7 cellular contexts compared by ENCODE assay signal in the genomic region with DNA sequence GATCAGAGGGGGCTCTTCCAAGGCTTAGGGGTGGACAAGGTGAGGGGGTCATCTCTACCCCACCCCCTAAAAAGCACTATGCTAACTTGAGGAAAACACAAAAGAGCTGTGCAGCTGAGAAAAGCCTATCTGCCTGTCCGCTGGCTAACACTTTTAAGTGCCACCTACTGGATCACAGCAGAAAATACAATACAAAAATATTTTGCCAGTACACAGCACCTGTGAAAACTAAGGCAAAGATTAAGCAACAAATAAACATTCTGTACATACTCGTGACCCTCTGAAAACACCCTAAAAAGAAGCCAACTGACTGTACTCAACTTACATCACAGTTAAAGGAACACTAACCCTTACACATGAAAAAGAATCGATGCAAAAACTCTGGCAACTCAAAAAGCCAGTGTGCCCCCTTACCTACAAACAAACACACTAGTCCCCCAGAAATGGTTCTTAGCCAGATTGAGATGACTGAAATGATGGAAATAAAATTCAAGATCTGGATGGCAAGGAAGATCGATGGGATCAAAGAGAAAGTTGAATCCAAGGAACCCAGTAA. TPM values are rescaled to one million over a fixed set of nuclear protein-coding genes. Genes with fewer than 3 reads are reported as not detected.
DNase-seq lines count a peak whose midpoint lies in the region; ATAC-seq and TF ChIP-seq lines count a peak whose summit lies in the region.
"Not testable (repeated sequence)": the region's sequence is repeated elsewhere in the genome, so short reads cannot be mapped to it uniquely, and the experiment has no call there.

No MANE protein-coding gene starts in this region.

- DNase-seq in GM06990 (ENCODE audit: extremely low read depth, insufficient read length) = not testable (repeated sequence)
- DNase-seq in adipocyte (ENCODE audit: low read depth) = peak; percentile 60
- peak; percentile 30 for DNase-seq in fibroblast of peridontal ligament (ENCODE audit: extremely low read depth)
- peak; percentile 38 for DNase-seq in myocyte (ENCODE audit: low read depth)

- H3K36me3 ChIP-seq in GM06990 (ENCODE audit: control insufficient read depth, insufficient read depth, low read length); OCI-LY3 (replicated peaks; ENCODE audit: low read depth, low read length); adipocyte (ENCODE audit: control insufficient read depth, insufficient read depth, low read length, severe bottlenecking): not testable (repeated sequence)

- peaks cover 20% of the 10 kb centered on the region for H3K4me1 ChIP-seq in OCI-LY3 (ENCODE audit: low read length)
- not testable (repeated sequence) for H3K4me1 ChIP-seq in adipocyte (ENCODE audit: control insufficient read depth, insufficient read depth, low read length)

- not testable (repeated sequence) for H3K4me3 ChIP-seq in GM06990 (replicated peaks; ENCODE audit: low read depth, low read length); OCI-LY3 (ENCODE audit: low read length); adipocyte (ENCODE audit: low read length)

- H3K79me2 ChIP-seq in OCI-LY3 (ENCODE audit: low read length) = not testable (repeated sequence)

- H3K9ac ChIP-seq in OCI-LY3 (ENCODE audit: low read length); adipocyte (ENCODE audit: low read length): not testable (repeated sequence)

- not testable (repeated sequence) for H3K9me3 ChIP-seq in OCI-LY3 (ENCODE audit: insufficient read depth, low read length); adipocyte (ENCODE audit: control insufficient read depth, low read length)

- peak overlapping the region; percentile 31 for H3K4me2 ChIP-seq in OCI-LY3 (ENCODE audit: low read length)

- TF ChIP-seq CTCF in GM06990 (IDR thresholded peaks at IDR 0.05; ENCODE audit: insufficient read depth, low read length, poor library complexity, severe bottlenecking) (peak; percentile 58), OCI-LY3 (IDR thresholded peaks at IDR 0.05; ENCODE audit: low read depth, low read length) (peak; percentile 49)

- H4K20me1 ChIP-seq in OCI-LY3 (ENCODE audit: insufficient read depth, low read length) = not testable (repeated sequence)

- not testable (repeated sequence) for H3K27me3 ChIP-seq in GM06990 (replicated peaks; ENCODE audit: control insufficient read depth, insufficient read depth, low read length); OCI-LY3 (ENCODE audit: low read depth, low read length); adipocyte (replicated peaks; ENCODE audit: control insufficient read depth, insufficient read depth, low read length)

- peak; percentile 43 for ATAC-seq in GM21619 (IDR thresholded peaks at IDR 0.05; ENCODE audit: unreplicated experiment)
- ATAC-seq in HG03442 (IDR thresholded peaks at IDR 0.05; ENCODE audit: unreplicated experiment) = peak; percentile 56

- H2AFZ ChIP-seq in OCI-LY3 (ENCODE audit: low read depth, low read length) = peak overlapping the region; percentile 87; the same call in 1 of the 2 replicates

- not testable (repeated sequence) for H3K27ac ChIP-seq in OCI-LY3 (ENCODE audit: low read length)

RNA-seq across cellular contexts. Expression of gene VOPP1, which starts 25.7 kb away (rescaled TPM):
- total RNA-seq in myocyte = 57.5 TPM in 2 replicates
- polyA plus RNA-seq in myocyte (2012) = 149 TPM
